In genomic region chr1:151510614-151510956, GRCh38 we compare ENCODE assay signal across 8 cellular contexts. TPM values are rescaled to one million over a fixed set of nuclear protein-coding genes. Genes with fewer than 3 reads are reported as not detected.
DNase-seq lines count a peak whose midpoint lies in the region; ATAC-seq and TF ChIP-seq lines count a peak whose summit lies in the region.

No MANE protein-coding gene starts in this region.

- H4K20me1 ChIP-seq in Karpas-422 (ENCODE audit: insufficient read depth, low read depth, low read length) = no peaks in the 10 kb centered on the region

- H3K79me2 ChIP-seq in Karpas-422 (ENCODE audit: low read length) = no peaks in the 10 kb centered on the region

- H3K9me3 Mint-ChIP-seq in nephron = no peaks in the 10 kb centered on the region

- no peaks in the 10 kb centered on the region for H3K9me2 ChIP-seq in Karpas-422 (replicated peaks; ENCODE audit: insufficient read depth, low read length)

- H3K27ac ChIP-seq in Karpas-422 (ENCODE audit: low read length) = no peak overlapping the region
- H3K27ac ChIP-seq in dorsolateral prefrontal cortex = peak overlapping the region; percentile 63 to 97 (median 92)

- H3K4me1 Mint-ChIP-seq in nephron = peaks cover 16% of the 10 kb centered on the region

- peaks cover 70% of the 10 kb centered on the region for H3K27me3 Mint-ChIP-seq in nephron (ENCODE audit: low read depth)

- peak overlapping the region; percentile 98 for H3K4me2 ChIP-seq in Karpas-422 (ENCODE audit: low read depth, low read length, poor library complexity, severe bottlenecking)

- no peaks in the 10 kb centered on the region for H3K36me3 ChIP-seq in BE2C
- no peaks in the 10 kb centered on the region for H3K36me3 ChIP-seq in Karpas-422 (ENCODE audit: insufficient read depth, low read length)

- in situ Hi-C loops in KBM-7 (cut with MboI; ENCODE audit: low pct_unique_long_range_greater_than_20kb, low sequenced_read_pairs) = no loop called here

- DNase-seq in BE2C = no peak
- DNase-seq in Karpas-422 = no peak
- no peak for DNase-seq in dorsolateral prefrontal cortex
- DNase-seq in activated gamma-delta T cell treated with Interleukin-2 at 50 U/mL for 16 hours = no peak
- DNase-seq in KBM-7 = no peak

- H3K4me3 Mint-ChIP-seq in nephron = peak overlapping the region; percentile 89 to 93 (median 92)

- peak overlapping the region; percentile 72 for H3K9ac ChIP-seq in Karpas-422 (ENCODE audit: low read length)

- peak overlapping the region; percentile 61 for H3K4me3 ChIP-seq in BE2C (ENCODE audit: low read depth, low read length)
- peak overlapping the region; percentile 78 for H3K4me3 ChIP-seq in Karpas-422 (ENCODE audit: low read length)
- peak overlapping the region; percentile 46 to 90 (median 77) for H3K4me3 ChIP-seq in dorsolateral prefrontal cortex

- intact Hi-C loops in dorsolateral prefrontal cortex (cut with DNase I) = loop anchor here (2.0 kb wide), 3 partner anchors 16 to 54 kb away; partner anchors contain the start of gene POGZ (in 1 of the 2)

- H3K9me3 ChIP-seq in BE2C (no peaks in the 10 kb centered on the region), Karpas-422 (ENCODE audit: low read length) (no peaks in the 10 kb centered on the region)

- H3K27ac Mint-ChIP-seq in nephron = peak overlapping the region; percentile 30 to 94 (median 78)

- H2AFZ ChIP-seq in Karpas-422 (ENCODE audit: low read length) = peak overlapping the region; percentile 85

- TF ChIP-seq CTCF in BE2C (IDR thresholded peaks at IDR 0.05; ENCODE audit: low read depth, low read length) (no peak), dorsolateral prefrontal cortex (IDR thresholded peaks at IDR 0.05 in 54 of 56, conservative IDR thresholded peaks at IDR 0.05 in 2 of 56; ENCODE audit: low read depth in 1 of 56, partially characterized antibody in 56 of 56) (no peak), nephron (IDR thresholded peaks at IDR 0.05; ENCODE audit: unreplicated experiment in 3 of 3) (no peak)

- no peaks in the 10 kb centered on the region for H3K27me3 ChIP-seq in BE2C
- no peaks in the 10 kb centered on the region for H3K27me3 ChIP-seq in Karpas-422 (ENCODE audit: low read length)
- no peaks in the 10 kb centered on the region for H3K27me3 ChIP-seq in dorsolateral prefrontal cortex

- H3K4me1 ChIP-seq in BE2C = peaks cover 27% of the 10 kb centered on the region
- peaks cover 21% of the 10 kb centered on the region for H3K4me1 ChIP-seq in Karpas-422 (ENCODE audit: low read length)

- no peaks in the 10 kb centered on the region for H3K36me3 Mint-ChIP-seq in nephron (ENCODE audit: low read depth)

- no peak for ATAC-seq in HG03025 (IDR thresholded peaks at IDR 0.05; ENCODE audit: low FRiP score, unreplicated experiment)
- no peak for ATAC-seq in HG03175 (IDR thresholded peaks at IDR 0.05; ENCODE audit: unreplicated experiment)

RNA-seq across cellular contexts. Expression of gene CGN, which starts 0.6 kb away (rescaled TPM):
- polyA plus RNA-seq in BE2C (2012; ENCODE audit: insufficient read depth, insufficient read length, low read depth) = 26.1 TPM
- total RNA-seq in Karpas-422 (2014; rRNA removed; shearing (Covaris generic); ENCODE audit: low replicate concordance) = 0.22 TPM in 1 of 2 replicates, not detected in the other
- 10 to 100 TPM in 32 of 120 experiments, 1 to 10 TPM in 88; 1.9 to 21.3 (median 7.9) TPM for total RNA-seq in dorsolateral prefrontal cortex

RNA-seq across cellular contexts. Expression of gene TUFT1, which starts 29.5 kb away (rescaled TPM):
- 4.3 TPM for polyA plus RNA-seq in BE2C (2012; ENCODE audit: insufficient read depth, insufficient read length, low read depth)
- not detected in 2 replicates for total RNA-seq in Karpas-422 (2014; rRNA removed; shearing (Covaris generic); ENCODE audit: low replicate concordance)
- 10 to 100 TPM in 45 of 120 experiments, 1 to 10 TPM in 75; 5.0 to 13.9 (median 9.3) TPM for total RNA-seq in dorsolateral prefrontal cortex

RNA-seq across cellular contexts. Expression of gene POGZ, which starts 51.3 kb away (rescaled TPM):
- 51.9 TPM for polyA plus RNA-seq in BE2C (2012; ENCODE audit: insufficient read depth, insufficient read length, low read depth)
- total RNA-seq in Karpas-422 (2014; rRNA removed; shearing (Covaris generic); ENCODE audit: low replicate concordance) = 54.1 and 78.7 TPM in 2 replicates
- total RNA-seq in dorsolateral prefrontal cortex = 100 to 1,000 TPM; 132 to 285 (median 204) TPM
